In genomic region chr1:923991-924618, GRCh38 we compare ENCODE assay signal across 11 cellular contexts. TPM values are rescaled to one million over a fixed set of nuclear protein-coding genes. Genes with fewer than 3 reads are reported as not detected.
DNase-seq lines count a peak whose midpoint lies in the region; ATAC-seq and TF ChIP-seq lines count a peak whose summit lies in the region.
"Had no signal": no experiment of that assay in that cellular context is flagged by ENCODE, and none has a peak within 500 bp of the region (broad histone marks: within the 10 kb centered on the region; RNA-seq: fewer than 3 reads in every experiment).

No MANE protein-coding gene starts in this region.

- CTCF ChIA-PET in activated CD8-positive, alpha-beta T cell treated with anti-CD3 and anti-CD28 coated beads for 36 hours (lab: Charles Lee) = no interaction called here

- TF ChIP-seq EP300 in Ishikawa (IDR thresholded peaks at IDR 0.05; ENCODE audit: borderline replicate concordance) = peak; percentile 1; the same call in 1 of the 2 replicates
- TF ChIP-seq EP300 in ovary (IDR thresholded peaks at IDR 0.05) = no peak

- peaks cover 49% of the 10 kb centered on the region for H3K27me3 Mint-ChIP-seq in activated CD8-positive, alpha-beta T cell treated with anti-CD3 and anti-CD28 coated beads for 36 hours

- 0 to 2% (median 0%) methylated on average over 15 to 92 of the region's 92 CpGs for WGBS in ovary, 3 donors

- H3K4me3 Mint-ChIP-seq in activated CD8-positive, alpha-beta T cell treated with anti-CD3 and anti-CD28 coated beads for 36 hours = no peak overlapping the region

- TF ChIP-seq CTCF in AG09309 (IDR thresholded peaks at IDR 0.05; ENCODE audit: control insufficient read depth, insufficient read depth, low read depth, low read length, missing control alignments) = no peak
- TF ChIP-seq CTCF in coronary artery (IDR thresholded peaks at IDR 0.05) = no peak
- no peak for TF ChIP-seq CTCF in ovary (IDR thresholded peaks at IDR 0.05)
- no peak for TF ChIP-seq CTCF in activated CD8-positive, alpha-beta T cell treated with anti-CD3 and anti-CD28 coated beads for 36 hours (IDR thresholded peaks at IDR 0.05)

- no peaks in the 10 kb centered on the region for H3K9me3 Mint-ChIP-seq in activated CD8-positive, alpha-beta T cell treated with anti-CD3 and anti-CD28 coated beads for 36 hours
- H3K9me3 Mint-ChIP-seq: activated naive CD8-positive, alpha-beta T cell treated with anti-CD3 and anti-CD28 coated beads, Interleukin-2, amount 10 ng/mL, durations not matched to agents 7 days and 5 days had no signal

- H3K4me1 Mint-ChIP-seq in activated CD8-positive, alpha-beta T cell treated with anti-CD3 and anti-CD28 coated beads for 36 hours (ENCODE audit: low read depth) = peaks cover 15% of the 10 kb centered on the region

- POLR2A ChIA-PET in activated CD8-positive, alpha-beta T cell treated with anti-CD3 and anti-CD28 coated beads for 36 hours (lab: Charles Lee) = interaction anchor here (0.9 to 1.1 kb wide), 2 partner anchors 18 to 47 kb away, joined by 3 read pairs; no protein-coding TSS in a partner anchor

- TF ChIP-seq POLR2A in ovary (IDR thresholded peaks at IDR 0.05) = no peak

- H3K4me1 ChIP-seq in ovary (ENCODE audit: insufficient read depth) = peaks cover 15% of the 10 kb centered on the region

- no peaks in the 10 kb centered on the region for H3K36me3 Mint-ChIP-seq in activated CD8-positive, alpha-beta T cell treated with anti-CD3 and anti-CD28 coated beads for 36 hours (ENCODE audit: low read depth)
- H3K36me3 Mint-ChIP-seq: activated naive CD8-positive, alpha-beta T cell treated with anti-CD3 and anti-CD28 coated beads, Interleukin-2, amount 10 ng/mL, durations not matched to agents 7 days and 5 days had no signal

- DNase-seq in AG09309 (ENCODE audit: low read depth) = no peak
- no peak for DNase-seq in coronary artery (ENCODE audit: low spot score)
- DNase-seq in ovary = no peak
- DNase-seq in inferior parietal cortex (ENCODE audit: extremely low spot score) = no peak
- no peak for DNase-seq in activated CD8-positive, alpha-beta T cell treated with anti-CD3 and anti-CD28 coated beads for 36 hours
- no peak for DNase-seq in NCI-H1436 treated with DMSO at 0.1 percent for 48 hours (lab: John Stamatoyannopoulos, UW)

- H3K27ac Mint-ChIP-seq in activated CD8-positive, alpha-beta T cell treated with anti-CD3 and anti-CD28 coated beads for 36 hours = no peak overlapping the region
- H3K27ac Mint-ChIP-seq: progenitor cell of endocrine pancreas had no signal

- H3K9me3 ChIP-seq in ovary = no peaks in the 10 kb centered on the region

- H3K27ac ChIP-seq in coronary artery (peak overlapping the region in 1 of 2 donors; percentile 61), ovary (no peak overlapping the region)

- no peak for ATAC-seq in activated CD8-positive, alpha-beta T cell treated with anti-CD3 and anti-CD28 coated beads for 36 hours
- no peak for ATAC-seq in HG02870 (IDR thresholded peaks at IDR 0.05; ENCODE audit: unreplicated experiment)

- H3K27me3 ChIP-seq in ovary = peaks cover 2% of the 10 kb centered on the region

- peak overlapping the region; percentile 70 for H3K4me3 ChIP-seq in AG09309 (ENCODE audit: control insufficient read depth, low read depth, low read length)
- peak overlapping the region; percentile 80 for H3K4me3 ChIP-seq in coronary artery
- H3K4me3 ChIP-seq in ovary = peak overlapping the region; percentile 38

- intact Hi-C loops in ovary (cut with DNase I) = no loop called here
- intact Hi-C loops in activated CD8-positive, alpha-beta T cell treated with anti-CD3 and anti-CD28 coated beads for 36 hours (cut with micrococcal nuclease) = no loop called here

- no peak for TF ChIP-seq RAD21 in Ishikawa (IDR thresholded peaks at IDR 0.05; ENCODE audit: low read depth)

- H3K36me3 ChIP-seq in ovary = no peaks in the 10 kb centered on the region

TF ChIP-seq in Ishikawa, 13 proteins besides CTCF, POLR2A, EP300 and RAD21:
- TF ChIP-seq CEBPB (IDR thresholded peaks at IDR 0.05) = no peak
- TF ChIP-seq TEAD4 (IDR thresholded peaks at IDR 0.05) = no peak
- TF ChIP-seq TCF12 (IDR thresholded peaks at IDR 0.05; ENCODE audit: low read depth) = no peak
- no peak for TF ChIP-seq YY1 (IDR thresholded peaks at IDR 0.05; ENCODE audit: low read depth)
- no peak for TF ChIP-seq TAF1 (IDR thresholded peaks at IDR 0.05; ENCODE audit: low read depth)
- no peak for TF ChIP-seq FOXM1 (IDR thresholded peaks at IDR 0.05; ENCODE audit: borderline replicate concordance, low read depth)
- TF ChIP-seq EGR1 (IDR thresholded peaks at IDR 0.05) = no peak
- TF ChIP-seq REST (IDR thresholded peaks at IDR 0.05; ENCODE audit: low read depth) = no peak; the same call in 1 of the 2 replicates
- TF ChIP-seq CREB1 (IDR thresholded peaks at IDR 0.05; ENCODE audit: low read depth) = no peak
- TF ChIP-seq ZBTB7A (IDR thresholded peaks at IDR 0.05; ENCODE audit: low read depth) = no peak
- TF ChIP-seq NFIC (IDR thresholded peaks at IDR 0.05) = no peak
- no peak for TF ChIP-seq USF1 (IDR thresholded peaks at IDR 0.05)
- TF ChIP-seq MAX (IDR thresholded peaks at IDR 0.05) = no peak

RNA-seq across cellular contexts. Expression of gene SAMD11, which starts 0.4 kb away (rescaled TPM):
- total RNA-seq in ovary = 10 to 100 TPM in 1 of 7 donors, 1 to 10 TPM in 5, under 1 TPM in 1; 0.85 to 10.6 (median 2.3) TPM
- 1 to 10 TPM; 1.1 to 2.6 TPM for polyA plus RNA-seq in ovary
- total RNA-seq in activated CD8-positive, alpha-beta T cell treated with anti-CD3 and anti-CD28 coated beads for 36 hours = not detected

RNA-seq across cellular contexts. Expression of gene NOC2L, which starts 35.0 kb away (rescaled TPM):
- total RNA-seq in ovary = 10 to 100 TPM; 17.8 to 55.2 (median 46.3) TPM
- 10 to 100 TPM; 23.8 to 33.9 TPM for polyA plus RNA-seq in ovary
- total RNA-seq in activated CD8-positive, alpha-beta T cell treated with anti-CD3 and anti-CD28 coated beads for 36 hours = 100 to 1,000 TPM; 138 to 139 TPM

RNA-seq across cellular contexts. Expression of gene KLHL17, which starts 36.3 kb away (rescaled TPM):
- 1 to 10 TPM; 1.5 to 6.7 (median 2.1) TPM for total RNA-seq in ovary
- 1 to 10 TPM in 1 of 2 donors, under 1 TPM in 1; 0.13 to 2.2 TPM for polyA plus RNA-seq in ovary
- total RNA-seq in activated CD8-positive, alpha-beta T cell treated with anti-CD3 and anti-CD28 coated beads for 36 hours = 10 to 100 TPM; 27.8 to 31.2 TPM

RNA-seq across cellular contexts. Expression of gene PLEKHN1, which starts 42.2 kb away (rescaled TPM):
- under 1 TPM in 5 of 7 donors, not detected in 2; 0.12 to 0.34 (median 0.20) TPM for total RNA-seq in ovary
- under 1 TPM in 1 of 2 donors, not detected in 1; 0.10 TPM for polyA plus RNA-seq in ovary
- total RNA-seq in activated CD8-positive, alpha-beta T cell treated with anti-CD3 and anti-CD28 coated beads for 36 hours = 1 to 10 TPM; 1.0 to 1.3 TPM
- total RNA-seq: temporal lobe had no signal

RNA-seq across cellular contexts. Expression of gene PERM1, which starts 57.8 kb away (rescaled TPM):
- under 1 TPM in 4 of 7 donors, not detected in 3; 0.07 to 0.32 (median 0.22) TPM for total RNA-seq in ovary
- polyA plus RNA-seq in ovary = under 1 TPM in 1 of 2 donors, not detected in 1; 0.34 TPM
- total RNA-seq in activated CD8-positive, alpha-beta T cell treated with anti-CD3 and anti-CD28 coated beads for 36 hours = not detected
- total RNA-seq: activated naive CD8-positive, alpha-beta T cell treated with anti-CD3 and anti-CD28 coated beads, Interleukin-2, amount 10 ng/mL, durations not matched to agents 7 days and 5 days; progenitor cell of endocrine pancreas had no signal
